In genomic region chr11:819943-820649, GRCh38 we compare ENCODE assay signal across 8 cellular contexts. TPM values are rescaled to one million over a fixed set of nuclear protein-coding genes. Genes with fewer than 3 reads are reported as not detected.
DNase-seq lines count a peak whose midpoint lies in the region; ATAC-seq and TF ChIP-seq lines count a peak whose summit lies in the region.

No MANE protein-coding gene starts in this region.

- in situ Hi-C loops in IMR-90 (cut with MboI; ENCODE audit: low sequenced_read_pairs): no loop called here

- H3K14ac ChIP-seq in IMR-90 (replicated peaks; ENCODE audit: low read depth, low read length): peak overlapping the region; percentile 29; the same call in 1 of the 2 replicates

- H3K56ac ChIP-seq in IMR-90 (ENCODE audit: extremely low read depth, insufficient read depth, low read length): no peak overlapping the region

- H3K36me3 ChIP-seq in IMR-90 (ENCODE audit: control insufficient read depth, insufficient read depth, low read length): peaks cover 24% of the 10 kb centered on the region
- no peaks in the 10 kb centered on the region for H3K36me3 ChIP-seq in neural cell (ENCODE audit: insufficient read depth, low read length)

- no TSS peak for BruUV-seq in IMR-90 (replicated peaks; lab: Mats Ljungman, UMichigan)

- H3K4me1 Mint-ChIP-seq in activated T-helper 17 cell treated with anti-CD3 and anti-CD28 coated beads, Interleukin-2, amount 50 U/mL, for 72 hours: no peaks in the 10 kb centered on the region
- H3K4me1 Mint-ChIP-seq in stimulated activated naive CD8-positive, alpha-beta T cell treated with anti-CD3 and anti-CD28 coated beads, Interleukin-15, Interleukin-2, amounts not matched to agents 100 ng/mL and 50 ng/mL, for 24 hours (ENCODE audit: low read depth): peaks cover 13% of the 10 kb centered on the region

- DNase-seq in D341Med (ENCODE audit: low spot score) (peak; percentile 87), IMR-90 (peak; percentile 59), RPMI8226 (peak; percentile 96), fibroblast of peridontal ligament (ENCODE audit: extremely low read depth) (peak; percentile 29)

- H3K9me3 ChIP-seq in IMR-90 (ENCODE audit: control insufficient read depth, insufficient read depth, low read length) (no peaks in the 10 kb centered on the region), neural cell (ENCODE audit: low read length) (no peaks in the 10 kb centered on the region)

- peak overlapping the region; percentile 87 for H3K4me3 ChIP-seq in IMR-90 (ENCODE audit: insufficient read depth, low read depth, low read length)
- H3K4me3 ChIP-seq in neural cell (ENCODE audit: low read length): peak overlapping the region; percentile 81

- no peak overlapping the region for H2BK20ac ChIP-seq in IMR-90 (ENCODE audit: low read depth, low read length)

- H4K20me1 ChIP-seq in IMR-90 (ENCODE audit: insufficient read depth, low read length): peaks cover 29% of the 10 kb centered on the region
- H4K20me1 ChIP-seq in neural cell (ENCODE audit: insufficient read depth): no peaks in the 10 kb centered on the region

- H2BK5ac ChIP-seq in IMR-90 (ENCODE audit: low read depth, low read length, poor library complexity, severe bottlenecking): peak overlapping the region; percentile 73

- H2AK9ac ChIP-seq in IMR-90 (replicated peaks; ENCODE audit: low read depth, low read length, poor library complexity): peak overlapping the region; percentile 94

- H3K27me3 ChIP-seq in IMR-90 (ENCODE audit: control insufficient read depth, insufficient read depth, low read length) (no peaks in the 10 kb centered on the region), neural cell (ENCODE audit: insufficient read depth, low read depth, low read length) (no peaks in the 10 kb centered on the region)

- H3K9ac ChIP-seq in IMR-90 (ENCODE audit: low read depth, low read length) (peak overlapping the region; percentile 66), neural cell (ENCODE audit: low read length) (peak overlapping the region; percentile 69)

- peak overlapping the region; percentile 43 for H3K27ac Mint-ChIP-seq in activated T-helper 17 cell treated with anti-CD3 and anti-CD28 coated beads, Interleukin-2, amount 50 U/mL, for 72 hours
- no peak overlapping the region for H3K27ac Mint-ChIP-seq in stimulated activated naive CD8-positive, alpha-beta T cell treated with anti-CD3 and anti-CD28 coated beads, Interleukin-15, Interleukin-2, amounts not matched to agents 100 ng/mL and 50 ng/mL, for 24 hours

- H4K91ac ChIP-seq in IMR-90 (ENCODE audit: insufficient read depth, low read depth, low read length): no peak overlapping the region

- H3K18ac ChIP-seq in IMR-90 (ENCODE audit: low read depth, low read length): no peak overlapping the region

- ATAC-seq in GM21526 (IDR thresholded peaks at IDR 0.05; ENCODE audit: low FRiP score, unreplicated experiment): peak; percentile 49
- peak; percentile 53 for ATAC-seq in IMR-90 (ENCODE audit: low read depth)
- ATAC-seq in activated T-helper 17 cell treated with anti-CD3 and anti-CD28 coated beads, Interleukin-2, amount 50 U/mL, for 72 hours (replicated peaks): peak; percentile 78

- H3K27ac ChIP-seq in IMR-90 (ENCODE audit: insufficient read depth, low read length) (peak overlapping the region; percentile 67; the same call in 1 of the 2 replicates), neural cell (ENCODE audit: low read length) (no peak overlapping the region)

- dilution Hi-C loops in IMR-90 (cut with HindIII; ENCODE audit: low sequenced_read_pairs, unreplicated experiment): no loop called here

- H3K79me1 ChIP-seq in IMR-90 (ENCODE audit: low read depth in 1 of 2, low read length in 2 of 2): peaks cover 19 to 29% of the 10 kb centered on the region in 2 experiments

- POLR2A ChIA-PET in IMR-90 (lab: Charles Lee; ENCODE audit: unreplicated experiment): interaction anchor here (1.2 to 1.8 kb wide), 4 partner anchors 11 to 16 kb away, joined by 4 to 8 read pairs (median 4); partner anchors contain the start of genes PIDD1 and RPLP2

- H3F3A ChIP-seq in neural cell (ENCODE audit: insufficient read depth, low read length, poor library complexity, severe bottlenecking): no peaks in the 10 kb centered on the region

- H3K9me2 ChIP-seq in neural cell (ENCODE audit: insufficient read depth, low read length): no peaks in the 10 kb centered on the region

- no peak overlapping the region for H2BK120ac ChIP-seq in IMR-90 (ENCODE audit: low read depth, low read length)

- peaks cover 11% of the 10 kb centered on the region for H3K36me3 Mint-ChIP-seq in activated T-helper 17 cell treated with anti-CD3 and anti-CD28 coated beads, Interleukin-2, amount 50 U/mL, for 72 hours (ENCODE audit: low read depth)
- peaks cover 4% of the 10 kb centered on the region for H3K36me3 Mint-ChIP-seq in stimulated activated naive CD8-positive, alpha-beta T cell treated with anti-CD3 and anti-CD28 coated beads, Interleukin-15, Interleukin-2, amounts not matched to agents 100 ng/mL and 50 ng/mL, for 24 hours (ENCODE audit: low read depth)

- peak overlapping the region; percentile 71 for H3K4me3 Mint-ChIP-seq in activated T-helper 17 cell treated with anti-CD3 and anti-CD28 coated beads, Interleukin-2, amount 50 U/mL, for 72 hours
- H3K4me3 Mint-ChIP-seq in stimulated activated naive CD8-positive, alpha-beta T cell treated with anti-CD3 and anti-CD28 coated beads, Interleukin-15, Interleukin-2, amounts not matched to agents 100 ng/mL and 50 ng/mL, for 24 hours: peak overlapping the region; percentile 78

- H3K23ac ChIP-seq in IMR-90 (ENCODE audit: low read depth, low read length): 0 out of 2 replicates have a peak overlapping the region, but pooled peaks have one; percentile 48

- CTCF ChIA-PET in IMR-90 (lab: Yijun Ruan, JAX): no interaction called here

- H4K8ac ChIP-seq in IMR-90 (ENCODE audit: low read depth in 2 of 2, low read length in 2 of 2): no peak overlapping the region

- TF ChIP-seq POLR2A in IMR-90 (IDR thresholded peaks at IDR 0.05; ENCODE audit: low read depth, low read length): no peak

- H3K27me3 Mint-ChIP-seq in activated T-helper 17 cell treated with anti-CD3 and anti-CD28 coated beads, Interleukin-2, amount 50 U/mL, for 72 hours: no peaks in the 10 kb centered on the region
- H3K27me3 Mint-ChIP-seq in stimulated activated naive CD8-positive, alpha-beta T cell treated with anti-CD3 and anti-CD28 coated beads, Interleukin-15, Interleukin-2, amounts not matched to agents 100 ng/mL and 50 ng/mL, for 24 hours: no peaks in the 10 kb centered on the region

- TF ChIP-seq RAD21 in IMR-90 (IDR thresholded peaks at IDR 0.05; ENCODE audit: low read length) (no peak), neural cell (conservative IDR thresholded peaks at IDR 0.05) (no peak)

- H2BK15ac ChIP-seq in IMR-90 (ENCODE audit: low read depth, low read length): no peak overlapping the region

- H3K4me2 ChIP-seq in IMR-90 (ENCODE audit: low read depth, low read length) (peak overlapping the region; percentile 99), neural cell (ENCODE audit: low read length) (peak overlapping the region; percentile 89)

- no peak for TF ChIP-seq CTCF in IMR-90 (conservative IDR thresholded peaks at IDR 0.05; ENCODE audit: low read depth, low read length)
- no peak for TF ChIP-seq CTCF in neural cell (IDR thresholded peaks at IDR 0.05; ENCODE audit: poor library complexity, severe bottlenecking)

- peaks cover 3% of the 10 kb centered on the region for H3K79me2 ChIP-seq in neural cell (replicated peaks; ENCODE audit: insufficient read depth, low read length)

- WGBS in IMR-90 (ENCODE audit: extremely low coverage in 2 of 2, insufficient read length in 1 of 2), 2 experiments: 3% methylated on average over 37 of the region's 47 CpGs; no CpG with 5 or more reads in 1 of the 2 experiments

- H3K4me1 ChIP-seq in IMR-90 (ENCODE audit: control insufficient read depth, insufficient read depth, low read length): peaks cover 21% of the 10 kb centered on the region

- peak overlapping the region; percentile 70; the same call in 1 of the 2 replicates for H2AK5ac ChIP-seq in IMR-90 (ENCODE audit: low read depth, low read length)

- no peak for TF ChIP-seq EP300 in neural cell (conservative IDR thresholded peaks at IDR 0.05; ENCODE audit: poor library complexity, severe bottlenecking)

- intact Hi-C loops in IMR-90 (cut with micrococcal nuclease): no loop called here

- H3K4ac ChIP-seq in IMR-90 (ENCODE audit: low read depth, low read length): no peak overlapping the region

- H2AFZ ChIP-seq in IMR-90 (replicated peaks; ENCODE audit: low read length, poor library complexity) (peak overlapping the region; percentile 89), neural cell (ENCODE audit: low read depth, low read length) (no peak overlapping the region)

- no peaks in the 10 kb centered on the region for H3K9me3 Mint-ChIP-seq in activated T-helper 17 cell treated with anti-CD3 and anti-CD28 coated beads, Interleukin-2, amount 50 U/mL, for 72 hours
- H3K9me3 Mint-ChIP-seq in stimulated activated naive CD8-positive, alpha-beta T cell treated with anti-CD3 and anti-CD28 coated beads, Interleukin-15, Interleukin-2, amounts not matched to agents 100 ng/mL and 50 ng/mL, for 24 hours: no peaks in the 10 kb centered on the region

- peaks cover 13% of the 10 kb centered on the region for H3K9me1 ChIP-seq in IMR-90 (ENCODE audit: insufficient read depth, low read length)

- H4K5ac ChIP-seq in IMR-90 (ENCODE audit: low read depth, low read length): no peak overlapping the region

RNA-seq across cellular contexts. Expression of gene PNPLA2, which starts 1.4 kb away (rescaled TPM):
- 7.0 and 7.2 TPM in 2 replicates for total RNA-seq in IMR-90 (2012; rRNA removed)
- 94.3 and 109 TPM in 2 replicates for polyA plus RNA-seq in IMR-90 (2012; rRNA removed)
- polyA plus RNA-seq in IMR-90 (2012; cell fraction: cytosol; rRNA removed): 84.2 and 129 TPM in 2 replicates
- 289 and 727 TPM in 2 replicates for polyA plus RNA-seq in IMR-90 (2012; cell fraction: nucleus; rRNA removed; ENCODE audit: low replicate concordance)
- 10 to 100 TPM; 36.8 to 39.3 TPM for total RNA-seq in activated T-helper 17 cell treated with anti-CD3 and anti-CD28 coated beads, Interleukin-2, amount 50 U/mL, for 72 hours
- 7.3 and 7.8 TPM in 2 replicates for polyA plus RNA-seq in neural cell
- polyA minus RNA-seq in neural cell: 6.5 and 8.8 TPM in 2 replicates

RNA-seq across cellular contexts. Expression of gene CRACR2B, which starts 7.6 kb away (rescaled TPM):
- 0.28 and 0.54 TPM in 2 replicates for total RNA-seq in IMR-90 (2012; rRNA removed)
- polyA plus RNA-seq in IMR-90 (2012; rRNA removed): 2.5 and 3.2 TPM in 2 replicates
- polyA plus RNA-seq in IMR-90 (2012; cell fraction: cytosol; rRNA removed): 3.2 and 3.5 TPM in 2 replicates
- 8.0 and 18.2 TPM in 2 replicates for polyA plus RNA-seq in IMR-90 (2012; cell fraction: nucleus; rRNA removed; ENCODE audit: low replicate concordance)
- 1 to 10 TPM; 1.4 to 1.9 TPM for total RNA-seq in activated T-helper 17 cell treated with anti-CD3 and anti-CD28 coated beads, Interleukin-2, amount 50 U/mL, for 72 hours
- 1.2 and 6.5 TPM in 2 replicates for polyA plus RNA-seq in neural cell
- 0.49 and 1.5 TPM in 2 replicates for polyA minus RNA-seq in neural cell

RNA-seq across cellular contexts. Expression of gene RPLP2, which starts 10.3 kb away (rescaled TPM):
- 59.9 and 95.0 TPM in 2 replicates for total RNA-seq in IMR-90 (2012; rRNA removed)
- polyA plus RNA-seq in IMR-90 (2012; rRNA removed) (1,851 and 1,897 TPM in 2 replicates), neural cell (147 and 167 TPM in 2 replicates)
- polyA plus RNA-seq in IMR-90 (2012; cell fraction: cytosol; rRNA removed): 794 and 1,177 TPM in 2 replicates
- polyA plus RNA-seq in IMR-90 (2012; cell fraction: nucleus; rRNA removed; ENCODE audit: low replicate concordance): 397 and 406 TPM in 2 replicates
- 1,000 to 10,000 TPM; 2,744 to 3,086 TPM for total RNA-seq in activated T-helper 17 cell treated with anti-CD3 and anti-CD28 coated beads, Interleukin-2, amount 50 U/mL, for 72 hours
- polyA minus RNA-seq in neural cell: 70.4 and 76.5 TPM in 2 replicates

RNA-seq across cellular contexts. Expression of gene CD151, which starts 12.7 kb away (rescaled TPM):
- 789 and 1,150 TPM in 2 replicates for total RNA-seq in IMR-90 (2012; rRNA removed)
- polyA plus RNA-seq in IMR-90 (2012; rRNA removed) (1,267 and 1,435 TPM in 2 replicates), neural cell (70.8 and 80.1 TPM in 2 replicates)
- 933 and 2,823 TPM in 2 replicates for polyA plus RNA-seq in IMR-90 (2012; cell fraction: cytosol; rRNA removed)
- polyA plus RNA-seq in IMR-90 (2012; cell fraction: nucleus; rRNA removed; ENCODE audit: low replicate concordance): 859 and 2,218 TPM in 2 replicates
- 10 to 100 TPM; 61.5 to 74.6 TPM for total RNA-seq in activated T-helper 17 cell treated with anti-CD3 and anti-CD28 coated beads, Interleukin-2, amount 50 U/mL, for 72 hours
- polyA minus RNA-seq in neural cell: 39.7 and 39.8 TPM in 2 replicates

RNA-seq across cellular contexts. Expression of gene PIDD1, which starts 15.1 kb away (rescaled TPM):
- 0.56 and 1.3 TPM in 2 replicates for total RNA-seq in IMR-90 (2012; rRNA removed)
- 16.4 and 20.3 TPM in 2 replicates for polyA plus RNA-seq in IMR-90 (2012; rRNA removed)
- polyA plus RNA-seq in IMR-90 (2012; cell fraction: cytosol; rRNA removed): 8.2 and 12.3 TPM in 2 replicates
- polyA plus RNA-seq in IMR-90 (2012; cell fraction: nucleus; rRNA removed; ENCODE audit: low replicate concordance): 104 and 312 TPM in 2 replicates
- total RNA-seq in activated T-helper 17 cell treated with anti-CD3 and anti-CD28 coated beads, Interleukin-2, amount 50 U/mL, for 72 hours: 10 to 100 TPM; 35.8 to 43.8 TPM
- 13.3 and 34.9 TPM in 2 replicates for polyA plus RNA-seq in neural cell
- 7.8 and 8.0 TPM in 2 replicates for polyA minus RNA-seq in neural cell

Comparison
In these comparisons a context has a peak if more than half of its experiments do, and no peak if none do; other contexts are left out.
1. DNase-seq: peak in every context shown above with its lines; median percentile 96 in RPMI8226; 87 in D341Med; 59 in IMR-90; 29 in fibroblast of peridontal ligament.
2. RNA of gene RPLP2, which starts 10.3 kb away (total RNA-seq): 2,744 to 3,086 TPM in activated T-helper 17 cell treated with anti-CD3 and anti-CD28 coated beads, Interleukin-2, amount 50 U/mL, for 72 hours; 59.9 to 95.0 TPM in IMR-90; every median in the first group is over 10 times any median in the second.
3. Peak in every context shown above with its lines, with median percentiles within 50 percentile points of each other: ATAC-seq.